Comparison of ENCODE assay signal across 14 cellular contexts in the genomic region with DNA sequence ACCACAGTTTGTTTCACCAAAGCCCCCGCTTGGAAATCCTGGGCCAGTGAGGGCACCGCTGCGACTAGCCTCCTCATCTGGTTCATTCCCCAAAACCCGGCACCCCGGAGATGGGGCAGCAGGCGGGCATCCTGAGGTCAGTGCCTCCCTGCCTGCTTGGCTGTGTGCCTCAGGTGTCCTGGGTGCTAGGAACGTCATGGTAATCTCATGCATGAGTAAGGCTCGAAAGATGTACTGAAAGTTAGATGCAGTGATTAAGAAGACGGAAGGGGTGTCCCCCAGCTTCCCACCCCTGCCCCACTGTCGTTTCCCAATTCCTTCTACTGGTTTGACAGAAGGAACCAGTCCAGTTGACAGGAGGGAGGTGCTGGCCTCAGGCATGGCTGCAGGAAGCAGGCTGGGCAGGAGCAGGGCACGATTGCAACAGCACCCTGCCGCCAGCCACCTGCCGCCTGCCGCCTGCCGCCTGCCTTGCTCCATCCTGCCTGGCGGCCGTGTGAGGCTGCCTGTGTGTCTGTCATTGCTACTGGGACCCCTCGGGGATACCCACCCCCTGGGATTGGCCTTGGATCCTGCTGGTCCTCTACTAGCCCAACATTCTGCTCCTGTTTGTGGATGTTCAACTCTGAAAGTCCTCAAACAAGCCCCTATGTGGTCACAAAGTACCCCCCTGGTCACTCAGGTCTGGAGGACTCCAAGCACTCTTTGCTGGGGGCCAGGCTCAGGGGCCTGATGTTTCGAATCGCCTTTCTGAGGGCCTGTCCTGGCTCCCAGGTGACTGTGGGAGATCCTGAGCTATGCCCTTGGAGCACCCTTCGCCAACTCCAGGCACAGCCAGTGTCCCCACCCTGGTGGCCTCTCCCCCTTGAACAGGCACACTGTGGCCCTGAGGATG.
DNase-seq lines count a peak whose midpoint lies in the region; ATAC-seq, FAIRE-seq and TF ChIP-seq lines count a peak whose summit lies in the region.
"Had no signal": no experiment of that assay in that cellular context is flagged by ENCODE, and none has a peak within 500 bp of the region (broad histone marks: within the 10 kb centered on the region; RNA-seq: fewer than 3 reads in every experiment).

No MANE protein-coding gene starts in this region.

- POLR2A ChIA-PET in RWPE1 (lab: Yijun Ruan, JAX; ENCODE audit: low non-redundant PET): no interaction called here

- H3K9ac ChIP-seq in keratinocyte (ENCODE audit: control insufficient read depth, extremely low read depth, insufficient read depth, low read length): peak overlapping the region; percentile 6

- peak overlapping the region; percentile 39 for H3K4me2 ChIP-seq in keratinocyte (ENCODE audit: control insufficient read depth, extremely low read depth, insufficient read depth, low read depth, low read length)

- H3K36me3 ChIP-seq in keratinocyte (ENCODE audit: control insufficient read depth in 2 of 2, extremely low read depth in 1 of 2, insufficient read depth in 2 of 2, low read length in 2 of 2): no peaks in the 10 kb centered on the region
- H3K36me3 ChIP-seq: MG63 had no signal

- H4K20me1 ChIP-seq in keratinocyte (ENCODE audit: control insufficient read depth, extremely low read depth, insufficient read depth, low read length): no peaks in the 10 kb centered on the region

- no peaks in the 10 kb centered on the region for H3K79me2 ChIP-seq in keratinocyte (ENCODE audit: control insufficient read depth, insufficient read depth, low read length)

- DNase-seq in activated T-cell treated with anti-CD3 and anti-CD28 coated beads, Interleukin-2, amount 50 U/mL, for 24 hours: peak; percentile 30
- no peak for DNase-seq in activated T-cell treated with anti-CD3 and anti-CD28 coated beads, Interleukin-2, amount 50 U/mL, for 48 hours
- DNase-seq in RWPE1 (ENCODE audit: low spot score): peak; percentile 84
- peak; percentile 86 for DNase-seq in keratinocyte (ENCODE audit: low read depth, low spot score)
- DNase-seq in ureter (ENCODE audit: low spot score): peak; percentile 74
- no peak for DNase-seq in CD14-positive monocyte (ENCODE audit: low spot score)
- DNase-seq in effector CD4-positive, alpha-beta T cell: no peak
- DNase-seq: activated naive CD8-positive, alpha-beta T cell treated with anti-CD3 and anti-CD28 coated beads, Interleukin-2, amount 50 U/mL, for 24 hours; MG63; midbrain; stimulated activated CD4-positive, alpha-beta T cell treated with anti-CD3 and anti-CD28 coated beads, Interleukin-1b, Interleukin-23, amount 100 ng/mL, for 48 hours had no signal

- peaks cover 4% of the 10 kb centered on the region for H3K9me1 ChIP-seq in keratinocyte (ENCODE audit: control insufficient read depth, extremely low read depth, insufficient read depth, low read length)

- H2AFZ ChIP-seq in keratinocyte (ENCODE audit: control insufficient read depth, low read length): no peak overlapping the region

- H3K4me1 ChIP-seq in keratinocyte (ENCODE audit: control insufficient read depth, extremely low read depth, insufficient read depth, low read length): peaks cover 44% of the 10 kb centered on the region

- H3K27me3 Mint-ChIP-seq in activated T-cell treated with anti-CD3 and anti-CD28 coated beads, Interleukin-2, amount 50 U/mL, for 24 hours: peaks cover 9% of the 10 kb centered on the region
- H3K27me3 Mint-ChIP-seq in CD14-positive monocyte (ENCODE audit: low read depth in 3 of 3): peaks cover 26 to 41% (median 26%) of the 10 kb centered on the region in 3 donors

- H3K27me3 ChIP-seq in keratinocyte (ENCODE audit: control insufficient read depth, extremely low read depth, insufficient read depth, low read length): no peaks in the 10 kb centered on the region
- H3K27me3 ChIP-seq: MG63 had no signal

- peak overlapping the region; percentile 72 for H3K27ac ChIP-seq in RWPE1
- peak overlapping the region; percentile 29 for H3K27ac ChIP-seq in keratinocyte (ENCODE audit: control insufficient read depth, insufficient read depth, low read length)

- no peak overlapping the region for H3K4me3 ChIP-seq in keratinocyte (ENCODE audit: control insufficient read depth in 2 of 3, extremely low read depth in 1 of 3, insufficient read depth in 2 of 3, low read depth in 1 of 3, low read length in 3 of 3)
- H3K4me3 ChIP-seq: MG63 had no signal

- H3K36me3 Mint-ChIP-seq in activated T-cell treated with anti-CD3 and anti-CD28 coated beads, Interleukin-2, amount 50 U/mL, for 24 hours (ENCODE audit: low read depth): no peaks in the 10 kb centered on the region
- H3K36me3 Mint-ChIP-seq in CD14-positive monocyte: no peaks in the 10 kb centered on the region

- H3K4me3 Mint-ChIP-seq in activated T-cell treated with anti-CD3 and anti-CD28 coated beads, Interleukin-2, amount 50 U/mL, for 24 hours: no peak overlapping the region
- H3K4me3 Mint-ChIP-seq in CD14-positive monocyte: no peak overlapping the region
- H3K4me3 Mint-ChIP-seq: activated naive CD8-positive, alpha-beta T cell treated with anti-CD3 and anti-CD28 coated beads, Interleukin-2, amount 50 U/mL, for 24 hours had no signal

- dilution Hi-C loops in keratinocyte (cut with MboI; ENCODE audit: extremely low pct_ligation_motif_present, low sequenced_read_pairs): no loop called here

- H3K9me3 Mint-ChIP-seq in activated T-cell treated with anti-CD3 and anti-CD28 coated beads, Interleukin-2, amount 50 U/mL, for 24 hours: no peaks in the 10 kb centered on the region
- peaks cover 0 to 4% (median 0%) of the 10 kb centered on the region in 7 donors for H3K9me3 Mint-ChIP-seq in CD14-positive monocyte
- H3K9me3 Mint-ChIP-seq: activated naive CD8-positive, alpha-beta T cell treated with anti-CD3 and anti-CD28 coated beads, Interleukin-2, amount 50 U/mL, for 24 hours had no signal

- ATAC-seq in HG02571 (IDR thresholded peaks at IDR 0.05; ENCODE audit: unreplicated experiment): no peak
- ATAC-seq: activated naive CD8-positive, alpha-beta T cell treated with anti-CD3 and anti-CD28 coated beads, Interleukin-2, amount 50 U/mL, for 24 hours had no signal

- no peaks in the 10 kb centered on the region for H3K9me3 ChIP-seq in keratinocyte (ENCODE audit: control insufficient read depth, low read depth, low read length)

- H3K27ac Mint-ChIP-seq in activated T-cell treated with anti-CD3 and anti-CD28 coated beads, Interleukin-2, amount 50 U/mL, for 24 hours: no peak overlapping the region
- H3K27ac Mint-ChIP-seq in CD14-positive monocyte: no peak overlapping the region
- H3K27ac Mint-ChIP-seq: activated naive CD8-positive, alpha-beta T cell treated with anti-CD3 and anti-CD28 coated beads, Interleukin-2, amount 50 U/mL, for 24 hours had no signal

- peaks cover 4% of the 10 kb centered on the region for H3K4me1 Mint-ChIP-seq in activated T-cell treated with anti-CD3 and anti-CD28 coated beads, Interleukin-2, amount 50 U/mL, for 24 hours (ENCODE audit: low read depth)
- no peaks in the 10 kb centered on the region for H3K4me1 Mint-ChIP-seq in CD14-positive monocyte

- CTCF ChIA-PET in RWPE1 (lab: Yijun Ruan, JAX): interaction anchor here (0.7 kb wide), 1 partner anchor 436 kb away, joined by 3 read pairs; no protein-coding TSS in a partner anchor

- no peak; the same call in 1 of the 2 replicates for TF ChIP-seq CTCF in RWPE1 (conservative IDR thresholded peaks at IDR 0.05; ENCODE audit: low read depth)
- peak in 1 of 3 experiments; percentile 24 for TF ChIP-seq CTCF in keratinocyte (optimal IDR thresholded peaks at IDR 0.05 in 1 of 3, IDR thresholded peaks at IDR 0.05 in 1 of 3, conservative IDR thresholded peaks at IDR 0.05 in 1 of 3; ENCODE audit: extremely low read depth in 1 of 3, insufficient read depth in 2 of 3, low read length in 3 of 3)
- no peak for TF ChIP-seq CTCF in CD14-positive monocyte (IDR thresholded peaks at IDR 0.05)

- FAIRE-seq in keratinocyte (lab: Jason Lieb, UNC): peak; percentile 95
- FAIRE-seq: GM19239, TTC549 had no signal

- intact Hi-C loops in CD14-positive monocyte (cut with micrococcal nuclease): no loop called here

Comparison
In these comparisons a context has a peak if more than half of its experiments do, and no peak if none do; other contexts are left out.
1. DNase-seq: peak in activated T-cell treated with anti-CD3 and anti-CD28 coated beads, Interleukin-2, amount 50 U/mL, for 24 hours (single experiment), RWPE1 (single experiment), keratinocyte (single experiment) and ureter (single experiment); none in activated T-cell treated with anti-CD3 and anti-CD28 coated beads, Interleukin-2, amount 50 U/mL, for 48 hours (0 of 2), CD14-positive monocyte (single experiment) and effector CD4-positive, alpha-beta T cell (single experiment).